Comparison of ENCODE assay signal across 1 cellular context in genomic region chr11:118673361-118674093, GRCh38.
TF ChIP-seq lines count a peak whose summit lies in the region.

No MANE protein-coding gene starts in this region.

TF ChIP-seq in HepG2, 621 proteins besides CTCF, POLR2A, EP300 and RAD21 (continued from another document and continues in another):
- 0 out of 2 replicates have a peak, but pooled peaks have one; percentile 43 for TF ChIP-seq TFE3 (CRISPR knock-in tag; IDR thresholded peaks at IDR 0.05)
- TF ChIP-seq ZNF737 (CRISPR knock-in tag; IDR thresholded peaks at IDR 0.05; ENCODE audit: borderline replicate concordance): no peak
- no peak for TF ChIP-seq ZNF549 (CRISPR knock-in tag; IDR thresholded peaks at IDR 0.05)
- TF ChIP-seq EHMT2 (IDR thresholded peaks at IDR 0.05; ENCODE audit: borderline replicate concordance, low read depth, low read length): peak; percentile 95; the same call in 1 of the 2 replicates
- no peak for TF ChIP-seq ZBTB40 (IDR thresholded peaks at IDR 0.05)
- no peak for TF ChIP-seq ZBTB40 (CRISPR knock-in tag; IDR thresholded peaks at IDR 0.05)
- no peak for TF ChIP-seq TRIM22 (IDR thresholded peaks at IDR 0.05)
- TF ChIP-seq PAXIP1 (CRISPR knock-in tag; conservative IDR thresholded peaks at IDR 0.05): peak; percentile 90
- TF ChIP-seq ZNF207 (IDR thresholded peaks at IDR 0.05; ENCODE audit: borderline replicate concordance): no peak
- TF ChIP-seq ZNF878 (CRISPR knock-in tag; IDR thresholded peaks at IDR 0.05): no peak
- peak; percentile 77 for TF ChIP-seq TARDBP (CRISPR knock-in tag; IDR thresholded peaks at IDR 0.05)
- TF ChIP-seq NBN (conservative IDR thresholded peaks at IDR 0.05): no peak
- TF ChIP-seq ZFP36L2 (CRISPR knock-in tag; IDR thresholded peaks at IDR 0.05): no peak
- peak; percentile 69; the same call in 1 of the 2 replicates for TF ChIP-seq CSRNP1 (CRISPR knock-in tag; IDR thresholded peaks at IDR 0.05)
- no peak for TF ChIP-seq CENPT (CRISPR knock-in tag; IDR thresholded peaks at IDR 0.05; ENCODE audit: low read depth)
- TF ChIP-seq ZNF121 (CRISPR knock-in tag; IDR thresholded peaks at IDR 0.05): no peak
- no peak for TF ChIP-seq NRL (CRISPR knock-in tag; IDR thresholded peaks at IDR 0.05; ENCODE audit: borderline replicate concordance)
- peak; percentile 73 for TF ChIP-seq CREM (IDR thresholded peaks at IDR 0.05)
- TF ChIP-seq CREM (CRISPR knock-in tag; IDR thresholded peaks at IDR 0.05): no peak
- TF ChIP-seq RXRB (CRISPR knock-in tag; IDR thresholded peaks at IDR 0.05; ENCODE audit: borderline replicate concordance): peak; percentile 70
- TF ChIP-seq RELA (CRISPR knock-in tag; IDR thresholded peaks at IDR 0.05): no peak
- TF ChIP-seq SCMH1 (CRISPR knock-in tag; IDR thresholded peaks at IDR 0.05; ENCODE audit: borderline replicate concordance): no peak
- peak; percentile 76 for TF ChIP-seq TCF7L2 (IDR thresholded peaks at IDR 0.05; ENCODE audit: low read depth, low read length)
- TF ChIP-seq ZNF619 (CRISPR knock-in tag; IDR thresholded peaks at IDR 0.05): no peak
- TF ChIP-seq ZNF772 (CRISPR knock-in tag; IDR thresholded peaks at IDR 0.05): no peak; the same call in 1 of the 2 replicates
- TF ChIP-seq HNRNPK (IDR thresholded peaks at IDR 0.05; ENCODE audit: low read depth, low read length, poor library complexity, severe bottlenecking): no peak
- no peak for TF ChIP-seq YEATS2 (CRISPR knock-in tag; IDR thresholded peaks at IDR 0.05; ENCODE audit: borderline replicate concordance)
- 0 out of 2 replicates have a peak, but pooled peaks have one; percentile 38 for TF ChIP-seq GMEB1 (CRISPR knock-in tag; IDR thresholded peaks at IDR 0.05; ENCODE audit: borderline replicate concordance)
- 0 out of 2 replicates have a peak, but pooled peaks have one; percentile 52 for TF ChIP-seq ELF4 (CRISPR knock-in tag; IDR thresholded peaks at IDR 0.05; ENCODE audit: borderline replicate concordance)
- no peak; the same call in 1 of the 2 replicates for TF ChIP-seq ZNF703 (CRISPR knock-in tag; IDR thresholded peaks at IDR 0.05; ENCODE audit: borderline replicate concordance)
- TF ChIP-seq THAP7 (CRISPR knock-in tag; IDR thresholded peaks at IDR 0.05): no peak
- TF ChIP-seq NFRKB (IDR thresholded peaks at IDR 0.05): no peak
- TF ChIP-seq MLXIP (CRISPR knock-in tag; IDR thresholded peaks at IDR 0.05; ENCODE audit: borderline replicate concordance): no peak
- TF ChIP-seq POGZ (CRISPR knock-in tag; IDR thresholded peaks at IDR 0.05): no peak
- TF ChIP-seq POLR2AphosphoS2 (IDR thresholded peaks at IDR 0.05; ENCODE audit: low read depth, low read length): no peak
- TF ChIP-seq GABPB1 (CRISPR knock-in tag; IDR thresholded peaks at IDR 0.05): no peak
